Comparison of ENCODE assay signal across 1 cellular context in the genomic region with DNA sequence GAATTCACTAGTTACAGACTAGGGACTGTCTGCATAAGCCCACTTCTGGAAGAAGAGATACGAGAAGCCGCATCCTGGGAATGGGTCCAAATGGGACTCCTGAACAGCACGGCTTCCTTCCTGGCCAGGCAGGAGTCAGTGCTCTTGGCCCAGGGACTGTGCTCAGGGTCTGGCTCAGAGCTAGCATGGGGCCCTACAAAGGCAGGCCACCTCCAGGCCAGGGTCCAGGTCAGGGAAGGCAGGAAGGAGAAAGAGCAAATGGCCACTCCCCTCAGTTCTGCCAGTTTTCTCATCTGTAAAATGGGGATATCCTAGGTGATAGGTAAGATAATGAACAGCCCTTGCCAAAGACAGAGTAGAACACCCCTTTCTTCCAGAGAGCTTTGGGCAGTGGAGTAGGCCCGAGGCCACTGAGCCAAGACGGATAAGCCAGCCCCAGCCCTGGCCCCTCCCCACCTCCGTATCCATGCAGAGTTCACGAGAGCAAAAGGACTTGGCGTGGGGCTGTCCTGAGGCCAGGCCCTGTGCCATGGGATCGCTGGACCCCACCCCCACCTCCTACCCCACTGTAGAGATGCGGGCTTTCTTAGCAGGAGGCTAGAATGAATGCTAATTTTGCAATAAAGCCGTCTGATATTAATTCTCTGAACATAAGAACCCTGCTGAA.
TF ChIP-seq lines count a peak whose summit lies in the region.

No MANE protein-coding gene starts in this region.

TF ChIP-seq in HepG2, 621 proteins besides CTCF, POLR2A, EP300 and RAD21 (continued from another document):
- TF ChIP-seq, protein P1, sequence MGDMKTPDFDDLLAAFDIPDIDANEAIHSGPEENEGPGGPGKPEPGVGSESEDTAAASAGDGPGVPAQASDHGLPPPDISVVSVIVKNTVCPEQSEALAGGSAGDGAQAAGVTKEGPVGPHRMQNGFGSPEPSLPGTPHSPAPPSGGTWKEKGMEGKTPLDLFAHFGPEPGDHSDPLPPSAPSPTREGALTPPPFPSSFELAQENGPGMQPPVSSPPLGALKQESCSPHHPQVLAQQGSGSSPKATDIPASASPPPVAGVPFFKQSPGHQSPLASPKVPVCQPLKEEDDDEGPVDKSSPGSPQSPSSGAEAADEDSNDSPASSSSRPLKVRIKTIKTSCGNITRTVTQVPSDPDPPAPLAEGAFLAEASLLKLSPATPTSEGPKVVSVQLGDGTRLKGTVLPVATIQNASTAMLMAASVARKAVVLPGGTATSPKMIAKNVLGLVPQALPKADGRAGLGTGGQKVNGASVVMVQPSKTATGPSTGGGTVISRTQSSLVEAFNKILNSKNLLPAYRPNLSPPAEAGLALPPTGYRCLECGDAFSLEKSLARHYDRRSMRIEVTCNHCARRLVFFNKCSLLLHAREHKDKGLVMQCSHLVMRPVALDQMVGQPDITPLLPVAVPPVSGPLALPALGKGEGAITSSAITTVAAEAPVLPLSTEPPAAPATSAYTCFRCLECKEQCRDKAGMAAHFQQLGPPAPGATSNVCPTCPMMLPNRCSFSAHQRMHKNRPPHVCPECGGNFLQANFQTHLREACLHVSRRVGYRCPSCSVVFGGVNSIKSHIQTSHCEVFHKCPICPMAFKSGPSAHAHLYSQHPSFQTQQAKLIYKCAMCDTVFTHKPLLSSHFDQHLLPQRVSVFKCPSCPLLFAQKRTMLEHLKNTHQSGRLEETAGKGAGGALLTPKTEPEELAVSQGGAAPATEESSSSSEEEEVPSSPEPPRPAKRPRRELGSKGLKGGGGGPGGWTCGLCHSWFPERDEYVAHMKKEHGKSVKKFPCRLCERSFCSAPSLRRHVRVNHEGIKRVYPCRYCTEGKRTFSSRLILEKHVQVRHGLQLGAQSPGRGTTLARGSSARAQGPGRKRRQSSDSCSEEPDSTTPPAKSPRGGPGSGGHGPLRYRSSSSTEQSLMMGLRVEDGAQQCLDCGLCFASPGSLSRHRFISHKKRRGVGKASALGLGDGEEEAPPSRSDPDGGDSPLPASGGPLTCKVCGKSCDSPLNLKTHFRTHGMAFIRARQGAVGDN (CRISPR knock-in tag; IDR thresholded peaks at IDR 0.05): peak; percentile 24; the same call in 1 of the 2 replicates
- TF ChIP-seq MZF1 (CRISPR knock-in tag; IDR thresholded peaks at IDR 0.05; ENCODE audit: borderline replicate concordance): no peak
- no peak for TF ChIP-seq PTBP1 (IDR thresholded peaks at IDR 0.05; ENCODE audit: low read depth, low read length, poor library complexity, severe bottlenecking)
- TF ChIP-seq SMYD3 (CRISPR knock-in tag; IDR thresholded peaks at IDR 0.05): no peak
TF ChIP-seq in HepG2: peak in this region for 2.
